Comparison of ENCODE assay signal across 1 cellular context in the genomic region with DNA sequence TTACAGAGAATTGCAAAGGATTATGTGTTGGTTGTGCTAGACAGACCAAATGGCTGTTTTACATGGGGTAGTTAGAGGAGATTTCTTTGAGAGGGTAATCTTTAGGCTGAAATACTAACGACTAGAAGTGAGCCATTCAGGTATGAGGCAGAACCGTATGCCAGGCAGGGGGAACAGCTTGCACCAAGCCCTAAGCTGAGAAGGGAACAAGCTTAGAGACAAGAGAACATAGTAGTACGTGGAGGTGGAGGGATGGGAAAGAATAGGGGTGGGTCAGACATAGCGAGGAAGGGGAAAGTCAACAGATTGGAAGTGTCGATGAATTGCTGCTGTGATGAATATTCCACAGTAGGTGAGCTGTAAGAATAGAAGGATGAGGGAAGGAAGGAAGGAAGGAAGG.
TF ChIP-seq lines count a peak whose summit lies in the region.

No MANE protein-coding gene starts in this region.

TF ChIP-seq in GM23338, 12 proteins besides CTCF, POLR2A, EP300 and RAD21 (continued from another document):
- TF ChIP-seq, protein P1, sequence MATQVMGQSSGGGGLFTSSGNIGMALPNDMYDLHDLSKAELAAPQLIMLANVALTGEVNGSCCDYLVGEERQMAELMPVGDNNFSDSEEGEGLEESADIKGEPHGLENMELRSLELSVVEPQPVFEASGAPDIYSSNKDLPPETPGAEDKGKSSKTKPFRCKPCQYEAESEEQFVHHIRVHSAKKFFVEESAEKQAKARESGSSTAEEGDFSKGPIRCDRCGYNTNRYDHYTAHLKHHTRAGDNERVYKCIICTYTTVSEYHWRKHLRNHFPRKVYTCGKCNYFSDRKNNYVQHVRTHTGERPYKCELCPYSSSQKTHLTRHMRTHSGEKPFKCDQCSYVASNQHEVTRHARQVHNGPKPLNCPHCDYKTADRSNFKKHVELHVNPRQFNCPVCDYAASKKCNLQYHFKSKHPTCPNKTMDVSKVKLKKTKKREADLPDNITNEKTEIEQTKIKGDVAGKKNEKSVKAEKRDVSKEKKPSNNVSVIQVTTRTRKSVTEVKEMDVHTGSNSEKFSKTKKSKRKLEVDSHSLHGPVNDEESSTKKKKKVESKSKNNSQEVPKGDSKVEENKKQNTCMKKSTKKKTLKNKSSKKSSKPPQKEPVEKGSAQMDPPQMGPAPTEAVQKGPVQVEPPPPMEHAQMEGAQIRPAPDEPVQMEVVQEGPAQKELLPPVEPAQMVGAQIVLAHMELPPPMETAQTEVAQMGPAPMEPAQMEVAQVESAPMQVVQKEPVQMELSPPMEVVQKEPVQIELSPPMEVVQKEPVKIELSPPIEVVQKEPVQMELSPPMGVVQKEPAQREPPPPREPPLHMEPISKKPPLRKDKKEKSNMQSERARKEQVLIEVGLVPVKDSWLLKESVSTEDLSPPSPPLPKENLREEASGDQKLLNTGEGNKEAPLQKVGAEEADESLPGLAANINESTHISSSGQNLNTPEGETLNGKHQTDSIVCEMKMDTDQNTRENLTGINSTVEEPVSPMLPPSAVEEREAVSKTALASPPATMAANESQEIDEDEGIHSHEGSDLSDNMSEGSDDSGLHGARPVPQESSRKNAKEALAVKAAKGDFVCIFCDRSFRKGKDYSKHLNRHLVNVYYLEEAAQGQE (IDR thresholded peaks at IDR 0.05; ENCODE audit: unreplicated experiment): no peak
- no peak for TF ChIP-seq STAT1 (IDR thresholded peaks at IDR 0.05; ENCODE audit: unreplicated experiment)
